In genomic region chr6:47308674-47309325, GRCh38 we compare ENCODE assay signal across 8 cellular contexts. TPM values are rescaled to one million over a fixed set of nuclear protein-coding genes. Genes with fewer than 3 reads are reported as not detected.
A peak's percentile ranks its signal among the peaks of the same experiment; 100 is the strongest.
DNase-seq lines count a peak whose midpoint lies in the region; ATAC-seq lines count a peak whose summit lies in the region.

No MANE protein-coding gene starts in this region.

- peak; percentile 12 for ATAC-seq in left lobe of liver

- peak overlapping the region; percentile 83 to 94 (median 91) for H3K4me3 ChIP-seq in subcutaneous abdominal adipose tissue (ENCODE audit: low read depth in 1 of 5, low read length in 5 of 5)

- H3K9ac ChIP-seq in subcutaneous abdominal adipose tissue (ENCODE audit: low read length in 5 of 5): peak overlapping the region; percentile 23 to 86 (median 76)

- H3K36me3 ChIP-seq in subcutaneous abdominal adipose tissue (ENCODE audit: control insufficient read depth in 5 of 5, insufficient read depth in 5 of 5, low read length in 5 of 5): no peaks in the 10 kb centered on the region

- H3K9me3 ChIP-seq in subcutaneous abdominal adipose tissue (ENCODE audit: control insufficient read depth in 5 of 5, low read length in 5 of 5): no peaks in the 10 kb centered on the region

- H3K27ac ChIP-seq in subcutaneous abdominal adipose tissue (ENCODE audit: low read depth, low read length): peak overlapping the region; percentile 77

- DNase-seq in NCI-H524 (lab: John Stamatoyannopoulos, UW) (peak; percentile 30 to 48), NCI-H524 treated with DMSO at 0.1 percent for 48 hours (lab: John Stamatoyannopoulos, UW) (no peak), HCEC 1CT (peak; percentile 19), NCI-H748 treated with DMSO at 0.1 percent for 48 hours (lab: John Stamatoyannopoulos, UW) (peak; percentile 46), cerebellar cortex (ENCODE audit: low spot score) (peak; percentile 31), left lobe of liver (ENCODE audit: low spot score) (no peak), activated gamma-delta T cell treated with Interleukin-2 at 50 U/mL for 16 hours (no peak)

- H3K27me3 ChIP-seq in subcutaneous abdominal adipose tissue (ENCODE audit: control insufficient read depth in 5 of 5, insufficient read depth in 4 of 5, low read length in 5 of 5): no peaks in the 10 kb centered on the region

- peaks cover 0 to 50% (median 45%) of the 10 kb centered on the region in 5 donors for H3K4me1 ChIP-seq in subcutaneous abdominal adipose tissue (ENCODE audit: control insufficient read depth in 5 of 5, insufficient read depth in 5 of 5, low read length in 5 of 5)

RNA-seq across cellular contexts. Expression of gene TNFRSF21, which starts 0.9 kb away (rescaled TPM):
- total RNA-seq in left lobe of liver: 2.8 TPM

Comparison
In these comparisons a context has a peak if more than half of its experiments do, and no peak if none do; other contexts are left out.
1. DNase-seq: peak in NCI-H524 (2 of 2), HCEC 1CT (single experiment), NCI-H748 treated with DMSO at 0.1 percent for 48 hours (single experiment) and cerebellar cortex (single experiment); none in NCI-H524 treated with DMSO at 0.1 percent for 48 hours (single experiment), left lobe of liver (single experiment) and activated gamma-delta T cell treated with Interleukin-2 at 50 U/mL for 16 hours (single experiment).